ENCODE assay signal across 19 cellular contexts in the genomic region with DNA sequence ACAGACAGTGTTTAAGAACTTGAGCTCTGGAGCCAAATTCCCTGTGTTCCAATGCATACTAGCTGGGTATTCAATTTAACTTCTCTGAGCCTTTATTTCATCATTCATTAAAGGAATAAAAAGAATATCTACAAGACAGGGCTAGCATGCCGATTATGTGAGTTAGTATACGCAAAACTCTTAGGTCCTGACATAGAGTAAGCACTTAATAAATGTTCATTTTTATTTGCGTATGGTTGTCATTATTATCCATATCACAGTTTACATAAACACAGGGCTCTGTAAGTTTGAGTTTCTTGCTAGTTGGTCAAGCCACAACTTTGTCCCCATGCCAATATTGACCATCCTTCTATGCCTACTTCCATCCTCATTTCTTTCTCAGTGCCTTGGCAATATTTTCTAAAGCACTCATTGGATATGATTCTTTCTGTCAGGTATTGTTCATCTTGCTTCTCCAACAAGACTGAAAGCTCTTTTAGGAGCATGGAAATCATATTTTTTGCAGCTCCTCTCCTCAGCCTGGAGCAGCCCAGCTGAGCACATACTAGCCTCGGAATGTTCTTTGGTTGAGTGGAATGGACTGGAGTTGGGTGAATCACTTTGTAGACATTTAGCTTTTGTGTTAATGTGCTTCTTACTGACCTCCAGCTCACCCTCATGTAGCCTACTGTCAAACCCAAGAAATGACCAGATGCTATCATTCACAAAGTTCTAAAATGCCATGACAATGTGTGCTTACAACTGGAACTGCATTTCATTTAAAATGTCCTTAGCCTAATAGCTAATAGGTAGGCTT.
A peak's percentile ranks its signal among the peaks of the same experiment; 100 is the strongest.
DNase-seq lines count a peak whose midpoint lies in the region; ATAC-seq and TF ChIP-seq lines count a peak whose summit lies in the region.
"Had no signal": no experiment of that assay in that cellular context is flagged by ENCODE, and none has a peak within 500 bp of the region (broad histone marks: within the 10 kb centered on the region; RNA-seq: fewer than 3 reads in every experiment).

No MANE protein-coding gene starts in this region.

- no peaks in the 10 kb centered on the region for H3K27me3 Mint-ChIP-seq in effector memory CD8-positive, alpha-beta T cell
- H3K27me3 Mint-ChIP-seq in activated CD8-positive, alpha-beta T cell treated with anti-CD3 and anti-CD28 coated beads, Interleukin-2, amount 10 ng/mL, durations not matched to agents 7 days and 5 days (ENCODE audit: low read depth) = no peaks in the 10 kb centered on the region
- H3K27me3 Mint-ChIP-seq: CD4-positive, CD25-positive, alpha-beta regulatory T cell had no signal

- TF ChIP-seq CTCF in HFF-Myc (IDR thresholded peaks at IDR 0.05; ENCODE audit: low read depth, low read length, missing control alignments) (no peak), astrocyte of the cerebellum (IDR thresholded peaks at IDR 0.05; ENCODE audit: low read depth, low read length, missing control alignments) (no peak)

- in situ Hi-C loops in astrocyte of the cerebellum (cut with HindIII; ENCODE audit: low sequenced_read_pairs) = no loop called here

- POLR2A ChIA-PET in activated CD8-positive, alpha-beta T cell treated with anti-CD3 and anti-CD28 coated beads, Interleukin-2, amount 10 ng/mL, durations not matched to agents 7 days and 5 days (lab: Charles Lee) = no interaction called here

- DNase-seq in HFF-Myc (ENCODE audit: extremely low read depth, low read depth) (peak; percentile 37), astrocyte of the cerebellum (ENCODE audit: low read depth) (peak; percentile 75), foreskin melanocyte (peak; percentile 24)
- DNase-seq in activated CD4-positive, alpha-beta T cell treated with anti-CD3 and anti-CD28 coated beads for 48 hours = no peak
- no peak for DNase-seq in effector memory CD8-positive, alpha-beta T cell
- no peak for DNase-seq in activated CD8-positive, alpha-beta T cell treated with anti-CD3 and anti-CD28 coated beads, Interleukin-2, amount 10 ng/mL, durations not matched to agents 7 days and 5 days
- DNase-seq: activated CD8-positive, alpha-beta T cell treated with anti-CD3 and anti-CD28 coated beads for 36 hours; CD4-positive, CD25-positive, alpha-beta regulatory T cell; DMS79; KG1; left ventricle myocardium inferior; NCI-H1417; NCI-H774; spleen; stimulated activated naive CD4-positive, alpha-beta T cell; upper lobe of left lung had no signal

- no peaks in the 10 kb centered on the region for H3K4me1 Mint-ChIP-seq in effector memory CD8-positive, alpha-beta T cell (ENCODE audit: low read depth in 2 of 2)
- no peaks in the 10 kb centered on the region for H3K4me1 Mint-ChIP-seq in activated CD8-positive, alpha-beta T cell treated with anti-CD3 and anti-CD28 coated beads, Interleukin-2, amount 10 ng/mL, durations not matched to agents 7 days and 5 days (ENCODE audit: low read depth)
- H3K4me1 Mint-ChIP-seq: CD4-positive, CD25-positive, alpha-beta regulatory T cell had no signal

- peak overlapping the region; percentile 35 for H3K4me2 ChIP-seq in skeletal muscle satellite cell (ENCODE audit: low read length)

- H3K4me1 ChIP-seq in skeletal muscle satellite cell (ENCODE audit: control insufficient read depth, insufficient read depth, low read length) = peaks cover 21% of the 10 kb centered on the region

- H3K36me3 Mint-ChIP-seq in effector memory CD8-positive, alpha-beta T cell (ENCODE audit: insufficient read depth) = no peaks in the 10 kb centered on the region
- H3K36me3 Mint-ChIP-seq in activated CD8-positive, alpha-beta T cell treated with anti-CD3 and anti-CD28 coated beads, Interleukin-2, amount 10 ng/mL, durations not matched to agents 7 days and 5 days (ENCODE audit: low read depth) = no peaks in the 10 kb centered on the region
- H3K36me3 Mint-ChIP-seq: CD4-positive, CD25-positive, alpha-beta regulatory T cell had no signal

- CTCF ChIA-PET in activated CD8-positive, alpha-beta T cell treated with anti-CD3 and anti-CD28 coated beads, Interleukin-2, amount 10 ng/mL, durations not matched to agents 7 days and 5 days (lab: Charles Lee) = no interaction called here

- no peaks in the 10 kb centered on the region for H3K9me3 ChIP-seq in skeletal muscle satellite cell (replicated peaks; ENCODE audit: low read length)
- H3K9me3 ChIP-seq: left ventricle myocardium inferior, spleen, upper lobe of left lung had no signal

- ATAC-seq in GM18502 (IDR thresholded peaks at IDR 0.05; ENCODE audit: poor library complexity, unreplicated experiment) = no peak
- ATAC-seq in effector memory CD8-positive, alpha-beta T cell (replicated peaks) = no peak
- no peak for ATAC-seq in activated CD8-positive, alpha-beta T cell treated with anti-CD3 and anti-CD28 coated beads, Interleukin-2, amount 10 ng/mL, durations not matched to agents 7 days and 5 days
- ATAC-seq: activated CD8-positive, alpha-beta T cell treated with anti-CD3 and anti-CD28 coated beads for 36 hours; esophagus mucosa had no signal

- no peak overlapping the region for H3K9ac ChIP-seq in skeletal muscle satellite cell (ENCODE audit: low read depth, low read length)

- H3K9me3 Mint-ChIP-seq in effector memory CD8-positive, alpha-beta T cell = no peaks in the 10 kb centered on the region
- H3K9me3 Mint-ChIP-seq in activated CD8-positive, alpha-beta T cell treated with anti-CD3 and anti-CD28 coated beads, Interleukin-2, amount 10 ng/mL, durations not matched to agents 7 days and 5 days (ENCODE audit: insufficient read depth) = no peaks in the 10 kb centered on the region
- H3K9me3 Mint-ChIP-seq: activated CD8-positive, alpha-beta T cell treated with anti-CD3 and anti-CD28 coated beads for 36 hours had no signal

- no peaks in the 10 kb centered on the region for H3K36me3 ChIP-seq in skeletal muscle satellite cell (ENCODE audit: insufficient read depth, low read length)
- H3K36me3 ChIP-seq: left ventricle myocardium inferior, spleen, upper lobe of left lung had no signal

- H3K4me3 ChIP-seq in HFF-Myc (replicated peaks; ENCODE audit: low read depth, low read length) = no peak overlapping the region
- H3K4me3 ChIP-seq in astrocyte of the cerebellum (ENCODE audit: low read depth, low read length) = no peak overlapping the region
- H3K4me3 ChIP-seq in skeletal muscle satellite cell (ENCODE audit: low read length) = no peak overlapping the region
- H3K4me3 ChIP-seq: left ventricle myocardium inferior, spleen, upper lobe of left lung had no signal

- H3K27me3 ChIP-seq in skeletal muscle satellite cell (ENCODE audit: control insufficient read depth, insufficient read depth, low read length) = no peaks in the 10 kb centered on the region
- H3K27me3 ChIP-seq: spleen, upper lobe of left lung had no signal

- H3K27ac Mint-ChIP-seq in effector memory CD8-positive, alpha-beta T cell = no peak overlapping the region
- H3K27ac Mint-ChIP-seq in activated CD8-positive, alpha-beta T cell treated with anti-CD3 and anti-CD28 coated beads, Interleukin-2, amount 10 ng/mL, durations not matched to agents 7 days and 5 days = no peak overlapping the region
- H3K27ac Mint-ChIP-seq: activated CD8-positive, alpha-beta T cell treated with anti-CD3 and anti-CD28 coated beads for 36 hours had no signal

- no peak overlapping the region for H3K4me3 Mint-ChIP-seq in effector memory CD8-positive, alpha-beta T cell
- H3K4me3 Mint-ChIP-seq in activated CD8-positive, alpha-beta T cell treated with anti-CD3 and anti-CD28 coated beads, Interleukin-2, amount 10 ng/mL, durations not matched to agents 7 days and 5 days = no peak overlapping the region
- H3K4me3 Mint-ChIP-seq: activated CD8-positive, alpha-beta T cell treated with anti-CD3 and anti-CD28 coated beads for 36 hours; CD4-positive, CD25-positive, alpha-beta regulatory T cell had no signal

Comparison
In these comparisons a context has a peak if more than half of its experiments do, and no peak if none do; other contexts are left out.
1. DNase-seq: peak in HFF-Myc (single experiment), astrocyte of the cerebellum (single experiment) and foreskin melanocyte (single experiment); none in activated CD4-positive, alpha-beta T cell treated with anti-CD3 and anti-CD28 coated beads for 48 hours (single experiment), effector memory CD8-positive, alpha-beta T cell (0 of 3) and activated CD8-positive, alpha-beta T cell treated with anti-CD3 and anti-CD28 coated beads, Interleukin-2, amount 10 ng/mL, durations not matched to agents 7 days and 5 days (single experiment).